ENCODE assay signal across 8 cellular contexts in genomic region chr9:32552172-32552872, GRCh38. TPM values are rescaled to one million over a fixed set of nuclear protein-coding genes. Genes with fewer than 3 reads are reported as not detected.
A peak's percentile ranks its signal among the peaks of the same experiment; 100 is the strongest.
DNase-seq lines count a peak whose midpoint lies in the region; ATAC-seq and TF ChIP-seq lines count a peak whose summit lies in the region.

Gene SMIM27 (plus strand): TSS chr9:32552327. CDS start chr9:32552435, 108 bp downstream.
Gene TOPORS (minus strand): TSS chr9:32552586. CDS start chr9:32552436, 150 bp downstream.

- no peaks in the 10 kb centered on the region for H3K4me1 ChIP-seq in smooth muscle cell (ENCODE audit: low read depth)

- H3K4me2 ChIP-seq in smooth muscle cell: peak within 1 kb of the TSS; percentile 95

- under 1% methylated on average over 46 of the region's 46 CpGs for WGBS in smooth muscle cell (ENCODE audit: low lambda C conversion rate)

- peak within 1 kb of the TSS; percentile 82 for H3K4me3 ChIP-seq in smooth muscle cell

- no peaks in the 10 kb centered on the region for H3K36me3 ChIP-seq in smooth muscle cell (ENCODE audit: low read depth)

- H3F3A ChIP-seq in smooth muscle cell (ENCODE audit: low read depth): peaks cover 7% of the 10 kb centered on the region

- in situ Hi-C loops in T47D (cut with HindIII; ENCODE audit: low pct_unique_long_range_greater_than_20kb, low sequenced_read_pairs): no loop called here

- TF ChIP-seq CTCF in VCaP (conservative IDR thresholded peaks at IDR 0.05) (no peak), smooth muscle cell (IDR thresholded peaks at IDR 0.05; ENCODE audit: borderline replicate concordance, insufficient read depth, poor library complexity, severe bottlenecking) (no peak)

- H2AFZ ChIP-seq in smooth muscle cell (ENCODE audit: low read depth): peak within 1 kb of the TSS; percentile 96

- peak; percentile 82 for ATAC-seq in GM18909 (IDR thresholded peaks at IDR 0.05; ENCODE audit: poor library complexity, unreplicated experiment)
- ATAC-seq in HG03159 (IDR thresholded peaks at IDR 0.05; ENCODE audit: unreplicated experiment): peak; percentile 70

- peaks cover 35% of the 10 kb centered on the region for H4K20me1 ChIP-seq in smooth muscle cell (ENCODE audit: low read depth)

- peaks cover 41% of the 10 kb centered on the region for H3K79me2 ChIP-seq in smooth muscle cell (ENCODE audit: low read depth)

- DNase-seq in AG08395 (ENCODE audit: low spot score) (peak; percentile 92), NCI-H2227 (lab: John Stamatoyannopoulos, UW; ENCODE audit: unreplicated experiment) (peak; percentile 91), T47D (ENCODE audit: low read depth in 1 of 2, low spot score in 1 of 2) (peak; percentile 72 to 86), iPS-NIHi11 (ENCODE audit: low spot score) (peak; percentile 84), smooth muscle cell (lab: John Stamatoyannopoulos, UW; ENCODE audit: unreplicated experiment) (peak; percentile 74)

- peak within 1 kb of the TSS; percentile 94 for H3K9ac ChIP-seq in smooth muscle cell (ENCODE audit: low read depth)

- H3K27me3 ChIP-seq in smooth muscle cell (ENCODE audit: low read depth): no peaks in the 10 kb centered on the region

- H3K9me3 ChIP-seq in smooth muscle cell (replicated peaks; ENCODE audit: low read depth): no peaks in the 10 kb centered on the region

- H3K27ac ChIP-seq in VCaP (peak within 1 kb of the TSS; percentile 91), smooth muscle cell (ENCODE audit: low read depth) (peak within 1 kb of the TSS; percentile 94)

RNA-seq across cellular contexts. Expression of gene SMIM27, which starts in this region (rescaled TPM):
- total RNA-seq in smooth muscle cell: 2.9 and 3.5 TPM in 2 replicates
- polyA plus RNA-seq in smooth muscle cell: 36.6 and 38.9 TPM in 2 replicates

RNA-seq across cellular contexts. Expression of gene TOPORS, which starts in this region (rescaled TPM):
- total RNA-seq in smooth muscle cell: 25.3 and 34.1 TPM in 2 replicates
- 13.9 and 14.2 TPM in 2 replicates for polyA plus RNA-seq in smooth muscle cell

Comparison
In these comparisons a context has a peak if more than half of its experiments do, and no peak if none do; other contexts are left out.
1. Peak in every context shown above with its lines: DNase-seq, ATAC-seq, H3K4me3 ChIP-seq and H3K27ac ChIP-seq.